ENCODE assay signal across 8 cellular contexts in the genomic region with DNA sequence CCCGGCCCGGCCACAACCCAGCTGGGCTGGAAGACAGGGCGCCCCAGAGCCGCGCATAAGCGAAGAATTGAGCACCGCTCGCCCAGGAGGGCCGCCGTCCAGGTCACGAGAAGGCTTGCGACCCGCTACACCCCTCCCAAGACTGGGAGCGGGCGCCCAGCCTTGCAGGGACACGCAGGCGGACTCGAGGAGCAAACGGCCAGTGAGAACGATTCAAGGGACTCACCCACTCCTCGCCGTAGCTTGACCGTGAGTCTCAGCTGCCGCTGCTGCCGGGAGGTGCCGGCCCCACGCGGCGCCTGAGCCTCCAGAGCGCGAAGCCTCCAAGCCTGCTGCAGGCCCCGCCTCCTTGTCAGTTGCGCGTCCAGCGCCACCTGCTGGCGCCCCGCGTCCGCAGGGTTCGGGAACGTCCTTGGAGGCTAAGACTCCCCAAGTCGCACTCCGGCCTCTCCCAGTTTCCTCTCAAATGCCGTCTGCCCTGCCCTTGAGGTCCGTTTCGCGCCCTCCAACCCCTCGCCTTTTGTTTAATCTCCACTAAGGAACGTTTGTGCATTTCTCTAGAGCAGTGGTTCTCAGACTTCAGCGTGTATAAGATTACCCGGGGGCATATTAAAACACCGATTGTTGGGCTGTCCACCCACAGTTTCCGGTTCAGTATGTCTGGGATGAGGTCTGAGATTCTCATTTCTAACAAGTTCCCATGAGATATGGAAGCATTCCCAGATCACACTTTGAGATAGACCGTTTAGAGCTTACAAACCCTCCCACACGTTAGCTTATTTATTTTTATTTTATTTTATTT. TPM values are rescaled to one million over a fixed set of nuclear protein-coding genes. Genes with fewer than 3 reads are reported as not detected.
DNase-seq lines count a peak whose midpoint lies in the region; ATAC-seq lines count a peak whose summit lies in the region.
"Not testable (repeated sequence)": the region's sequence is repeated elsewhere in the genome, so short reads cannot be mapped to it uniquely, and the experiment has no call there.

A gene (minus strand): TSS at position 301 of the 802 bp plus-strand sequence. CDS start 5,333 bp downstream, outside the sequence.

- not testable (repeated sequence) for H2AK5ac ChIP-seq in mesenchymal stem cell (ENCODE audit: low read length, severe bottlenecking)

- peak within 1 kb of the TSS in 1 of 2 experiments; percentile 28 for H3K14ac ChIP-seq in mesenchymal stem cell (ENCODE audit: low read length in 2 of 2)

- peak within 1 kb of the TSS in 1 of 2 experiments; percentile 2 for H3K18ac ChIP-seq in mesenchymal stem cell (ENCODE audit: low read depth in 1 of 2, low read length in 2 of 2)

- not testable (repeated sequence) for H3K36me3 ChIP-seq in mesenchymal stem cell (ENCODE audit: control insufficient read depth in 1 of 2, insufficient read depth in 2 of 2, low read depth in 1 of 2, low read length in 2 of 2)

- H4K8ac ChIP-seq in mesenchymal stem cell (ENCODE audit: low read length): not testable (repeated sequence)

- not testable (repeated sequence) for H4K91ac ChIP-seq in mesenchymal stem cell (ENCODE audit: low read length)

- peak within 1 kb of the TSS; percentile 96 for H3K27ac ChIP-seq in epithelial cell of prostate
- H3K27ac ChIP-seq in mesenchymal stem cell (ENCODE audit: low read length, poor library complexity, severe bottlenecking): not testable (repeated sequence)

- H3K4me3 ChIP-seq in mesenchymal stem cell (ENCODE audit: insufficient read depth in 1 of 2, low read depth in 1 of 2, low read length in 2 of 2): peak within 1 kb of the TSS in 1 of 2 experiments; percentile 77

- not testable (repeated sequence) for H3K4ac ChIP-seq in mesenchymal stem cell (ENCODE audit: low read depth in 1 of 2, low read length in 2 of 2)

- H2BK12ac ChIP-seq in mesenchymal stem cell (ENCODE audit: low read length in 2 of 2): peak within 1 kb of the TSS in 1 of 2 experiments; percentile 63

- H3K23ac ChIP-seq in mesenchymal stem cell (ENCODE audit: low read length in 2 of 2): not testable (repeated sequence)

- H3K9ac ChIP-seq in mesenchymal stem cell (ENCODE audit: low read length): peak within 1 kb of the TSS; percentile 76

- ATAC-seq in GM19455 (IDR thresholded peaks at IDR 0.05; ENCODE audit: unreplicated experiment): peak; percentile 93
- peak; percentile 97 for ATAC-seq in HG03460 (IDR thresholded peaks at IDR 0.05; ENCODE audit: unreplicated experiment)

- H3K79me1 ChIP-seq in mesenchymal stem cell (replicated peaks; ENCODE audit: low read length, poor library complexity, severe bottlenecking): not testable (repeated sequence)

- H3K4me1 ChIP-seq in mesenchymal stem cell (ENCODE audit: control insufficient read depth, insufficient read depth, low read depth, low read length): not testable (repeated sequence)

- H2BK120ac ChIP-seq in mesenchymal stem cell (ENCODE audit: low read depth, low read length): not testable (repeated sequence)

- not testable (repeated sequence) for H3K9me3 ChIP-seq in mesenchymal stem cell (ENCODE audit: control insufficient read depth, low read length)

- H3K4me2 ChIP-seq in mesenchymal stem cell (ENCODE audit: low read length, poor library complexity, severe bottlenecking): peak within 1 kb of the TSS; percentile 16

- H2BK5ac ChIP-seq in mesenchymal stem cell (ENCODE audit: low read depth, low read length, poor library complexity, severe bottlenecking): not testable (repeated sequence)

- DNase-seq in CD1c-positive myeloid dendritic cell (ENCODE audit: extremely low spot score) (peak; percentile 91), NOMO-1 treated with DMSO at 0.1 percent for 48 hours (lab: John Stamatoyannopoulos, UW; ENCODE audit: unreplicated experiment) (peak; percentile 60), activated T-cell treated with anti-CD3 and anti-CD28 coated beads for 4 hours (peak; percentile 80), mesenchymal stem cell (peak; percentile 78)
- not testable (repeated sequence) for DNase-seq in epithelial cell of prostate (ENCODE audit: low read depth, low spot score)
- peak; percentile 66 to 85 (median 76) for DNase-seq in stimulated activated CD4-positive, alpha-beta T cell treated with anti-CD3 and anti-CD28 coated beads, TNF-alpha, amount 100 ng/mL, for 4 hours (ENCODE audit: low read depth in 3 of 3)

- WGBS in mesenchymal stem cell: 9% methylated on average over 47 of the region's 55 CpGs

- H2AFZ ChIP-seq in mesenchymal stem cell (ENCODE audit: low read depth, low read length): peak within 1 kb of the TSS; percentile 39

- peak within 1 kb of the TSS; percentile 83 for H2BK15ac ChIP-seq in mesenchymal stem cell (ENCODE audit: low read depth, poor library complexity, severe bottlenecking)

- not testable (repeated sequence) for H3K27me3 ChIP-seq in mesenchymal stem cell (ENCODE audit: control insufficient read depth in 1 of 2, insufficient read depth in 1 of 2, low read length in 2 of 2)

RNA-seq across cellular contexts. Expression of the gene that starts here (rescaled TPM):
- 1.3 TPM for polyA plus RNA-seq in mesenchymal stem cell (2013, experiment 1 of 2)
- 1.4 TPM for polyA plus RNA-seq in mesenchymal stem cell (2013, experiment 2 of 2)
